Comparison of ENCODE assay signal across 8 cellular contexts in genomic region chr4:22514001-22514400, GRCh38. TPM values are rescaled to one million over a fixed set of nuclear protein-coding genes. Genes with fewer than 3 reads are reported as not detected.
DNase-seq lines count a peak whose midpoint lies in the region; ATAC-seq, FAIRE-seq and TF ChIP-seq lines count a peak whose summit lies in the region.

No MANE protein-coding gene starts in this region.

- peaks cover 15% of the 10 kb centered on the region; the same call in 2 of the 3 replicates for H3K4me1 ChIP-seq in A549

- TF ChIP-seq CTCF in A549 (IDR thresholded peaks at IDR 0.05) = no peak

- peak overlapping the region; percentile 71 for H3K4me3 ChIP-seq in A549

- TF ChIP-seq POLR2A in A549 (IDR thresholded peaks at IDR 0.05; ENCODE audit: low read length) = no peak

- no peak for TF ChIP-seq EP300 in A549 (IDR thresholded peaks at IDR 0.05)

- TF ChIP-seq RAD21 in A549 (conservative IDR thresholded peaks at IDR 0.05 in 1 of 2, IDR thresholded peaks at IDR 0.05 in 1 of 2) = no peak

- WGBS in A549 (ENCODE audit: missing lambda C conversion rate) = 15% methylated on average over 6 of the region's 6 CpGs

- H3K9me3 ChIP-seq in A549 = no peaks in the 10 kb centered on the region

- CTCF ChIA-PET in A549 (lab: Yijun Ruan, JAX) = no interaction called here

- FAIRE-seq in A549 (lab: Jason Lieb, UNC) = no peak

- POLR2A ChIA-PET in A549 (lab: Yijun Ruan, JAX) = no interaction called here

- H3K4me2 ChIP-seq in A549 = peak overlapping the region; percentile 91

- H3K27ac ChIP-seq in A549 = peak overlapping the region in 1 of 2 experiments; percentile 99; a peak in 2 of 6 replicates

- ATAC-seq in A549 = no peak
- no peak for ATAC-seq in HG02840 (IDR thresholded peaks at IDR 0.05; ENCODE audit: low FRiP score, unreplicated experiment)
- no peak for ATAC-seq in GM18519 (IDR thresholded peaks at IDR 0.05; ENCODE audit: low FRiP score, unreplicated experiment)

- peak; percentile 5 to 6 for DNase-seq in A549 (ENCODE audit: low read depth in 1 of 2, low spot score in 1 of 2)
- peak; percentile 82 for DNase-seq in HCEC 1CT
- DNase-seq in astrocyte of the hippocampus (ENCODE audit: low read depth, low spot score) = peak; percentile 75
- DNase-seq in kidney glomerular epithelial cell (lab: John Stamatoyannopoulos, UW) = peak; percentile 74
- DNase-seq in ureter (ENCODE audit: low spot score) = no peak
- no peak for DNase-seq in RPMI8226

TF ChIP-seq in A549, 52 proteins besides CTCF, POLR2A, EP300 and RAD21:
- TF ChIP-seq FOSL2 (IDR thresholded peaks at IDR 0.05) (no peak), FOSL2 (CRISPR knock-in tag; IDR thresholded peaks at IDR 0.05) (peak; percentile 43; the same call in 1 of the 2 replicates), EHMT2 (IDR thresholded peaks at IDR 0.05; ENCODE audit: low read depth) (no peak)

RNA-seq across cellular contexts. Expression of gene ADGRA3, which starts 1.9 kb away (rescaled TPM):
- 20.0 and 33.4 TPM in 2 replicates for polyA plus RNA-seq in A549 (2011; rRNA removed)
- 8.3 and 8.9 TPM in 2 replicates for polyA plus RNA-seq in A549 (2012; cell fraction: cytosol; rRNA removed)
- 8.8 and 20.9 TPM in 2 replicates for polyA plus RNA-seq in A549 (2012; cell fraction: nucleus; rRNA removed)
- polyA plus RNA-seq in A549 (2017; fragmentation: RNase III; extraction: RNeasy Plus Mini Kit Qiagen cat#74134 plus additional on column Dnase treatment) = 17.9 to 19.4 TPM (median 18.2 TPM) in 3 replicates
- polyA minus RNA-seq in A549 (2011; rRNA and poly(A)+ RNA removed) = 57.6 and 77.7 TPM in 2 replicates
- 24.8 TPM for total RNA-seq in ureter

Comparison
In these comparisons a context has a peak if more than half of its experiments do, and no peak if none do; other contexts are left out.
1. DNase-seq: peak in A549 (2 of 2), HCEC 1CT (single experiment), astrocyte of the hippocampus (single experiment) and kidney glomerular epithelial cell (single experiment); none in ureter (single experiment) and RPMI8226 (single experiment).